In genomic region chr3:17632401-17633100, GRCh38 we compare ENCODE assay signal across 1 cellular context.
TF ChIP-seq lines count a peak whose summit lies in the region.

No MANE protein-coding gene starts in this region.

TF ChIP-seq in K562, 482 proteins besides CTCF, POLR2A, EP300 and RAD21 (continued from another document):
- TF ChIP-seq SREBF2 (CRISPR knock-in tag; IDR thresholded peaks at IDR 0.05) = no peak
- TF ChIP-seq POU5F1 (IDR thresholded peaks at IDR 0.05; ENCODE audit: borderline replicate concordance, low read depth, low read length, partially characterized antibody) = no peak
- no peak for TF ChIP-seq ZNF644 (tag; IDR thresholded peaks at IDR 0.05; ENCODE audit: low read depth)
- TF ChIP-seq NR1H2 (CRISPR knock-in tag; IDR thresholded peaks at IDR 0.05) = no peak
- TF ChIP-seq ZBTB11 (CRISPR knock-in tag; IDR thresholded peaks at IDR 0.05) = no peak
- TF ChIP-seq JUNB (CRISPR knock-in tag; conservative IDR thresholded peaks at IDR 0.05) = no peak
- no peak for TF ChIP-seq SMAD3 (CRISPR knock-in tag; conservative IDR thresholded peaks at IDR 0.05)
- TF ChIP-seq ZNF780A (CRISPR knock-in tag; IDR thresholded peaks at IDR 0.05) = no peak
- TF ChIP-seq ZC3H8 (IDR thresholded peaks at IDR 0.05) = no peak
- no peak for TF ChIP-seq GTF2E2 (tag; IDR thresholded peaks at IDR 0.05)
- no peak for TF ChIP-seq CEBPZ (IDR thresholded peaks at IDR 0.05; ENCODE audit: borderline replicate concordance, low read depth, low read length)
- no peak for TF ChIP-seq MTF1 (CRISPR knock-in tag; IDR thresholded peaks at IDR 0.05; ENCODE audit: borderline replicate concordance)
- TF ChIP-seq BCOR (IDR thresholded peaks at IDR 0.05) = no peak
- no peak for TF ChIP-seq TFAM (CRISPR knock-in tag; conservative IDR thresholded peaks at IDR 0.05)
- no peak for TF ChIP-seq NFE2L1 (tag; IDR thresholded peaks at IDR 0.05; ENCODE audit: borderline replicate concordance, low read depth)
- TF ChIP-seq STAT6 (CRISPR knock-in tag; IDR thresholded peaks at IDR 0.05) = no peak
- no peak for TF ChIP-seq ZNF398 (CRISPR knock-in tag; IDR thresholded peaks at IDR 0.05)
- peak; percentile 95 for TF ChIP-seq MAFK (IDR thresholded peaks at IDR 0.05; ENCODE audit: low read length)
- peak; percentile 96 for TF ChIP-seq MAFG (tag; conservative IDR thresholded peaks at IDR 0.05)
- TF ChIP-seq EGR1 (conservative IDR thresholded peaks at IDR 0.05) = no peak
- no peak for TF ChIP-seq SETDB1 (IDR thresholded peaks at IDR 0.05; ENCODE audit: low read length)
- 0 out of 2 replicates have a peak, but pooled peaks have one; percentile 27 for TF ChIP-seq ADNP (tag; IDR thresholded peaks at IDR 0.05)
- TF ChIP-seq SMARCE1 (IDR thresholded peaks at IDR 0.05) = peak; percentile 75
- TF ChIP-seq BRD4 (IDR thresholded peaks at IDR 0.05) = no peak
- TF ChIP-seq ZNF311 (CRISPR knock-in tag; IDR thresholded peaks at IDR 0.05) = no peak
- TF ChIP-seq RBM34 (IDR thresholded peaks at IDR 0.05; ENCODE audit: borderline replicate concordance, insufficient read depth, low read length) = no peak
- TF ChIP-seq CTBP1 (IDR thresholded peaks at IDR 0.05; ENCODE audit: borderline replicate concordance) = peak; percentile 48; the same call in 1 of the 2 replicates
- no peak for TF ChIP-seq SUPT5H (IDR thresholded peaks at IDR 0.05)
- no peak for TF ChIP-seq EP400 (IDR thresholded peaks at IDR 0.05)
- TF ChIP-seq THAP12 (CRISPR knock-in tag; IDR thresholded peaks at IDR 0.05) = no peak
- TF ChIP-seq CBX3 (IDR thresholded peaks at IDR 0.05; ENCODE audit: borderline replicate concordance in 1 of 2, low read length in 2 of 2) = peak in 1 of 2 experiments; percentile 33; a peak in 1 of 3 replicates
- no peak for TF ChIP-seq ZNF695 (CRISPR knock-in tag; IDR thresholded peaks at IDR 0.05)
- no peak for TF ChIP-seq ZNF212 (CRISPR knock-in tag; IDR thresholded peaks at IDR 0.05)
- TF ChIP-seq ZNF76 (CRISPR knock-in tag; IDR thresholded peaks at IDR 0.05; ENCODE audit: borderline replicate concordance) = no peak
- peak; percentile 52 to 53 for TF ChIP-seq KDM1A (IDR thresholded peaks at IDR 0.05)
- no peak for TF ChIP-seq IFI16 (CRISPR knock-in tag; IDR thresholded peaks at IDR 0.05)
- no peak for TF ChIP-seq ILF3 (IDR thresholded peaks at IDR 0.05; ENCODE audit: borderline replicate concordance)
- no peak for TF ChIP-seq ZNF324 (CRISPR knock-in tag; IDR thresholded peaks at IDR 0.05)
- TF ChIP-seq ZNF766 (CRISPR knock-in tag; conservative IDR thresholded peaks at IDR 0.05) = peak; percentile 89
- TF ChIP-seq TEAD4 (IDR thresholded peaks at IDR 0.05; ENCODE audit: low read length) = peak; percentile 71
- TF ChIP-seq TEAD4 (CRISPR knock-in tag; IDR thresholded peaks at IDR 0.05; ENCODE audit: borderline replicate concordance) = no peak
- TF ChIP-seq ZNF282 (CRISPR knock-in tag; IDR thresholded peaks at IDR 0.05) = no peak
- peak; percentile 86 for TF ChIP-seq SMARCA4 (IDR thresholded peaks at IDR 0.05)
- peak; percentile 43; the same call in 1 of the 2 replicates for TF ChIP-seq CEBPG (CRISPR knock-in tag; IDR thresholded peaks at IDR 0.05)
- peak in 1 of 2 experiments; percentile 49; a peak in 1 of 4 replicates for TF ChIP-seq CEBPG (tag; conservative IDR thresholded peaks at IDR 0.05 in 1 of 2, IDR thresholded peaks at IDR 0.05 in 1 of 2)
- TF ChIP-seq ARNT (IDR thresholded peaks at IDR 0.05) = peak in 1 of 2 experiments; percentile 36; a peak in 1 of 4 replicates
TF ChIP-seq in K562: peak in this region for 42.
